ENCODE assay signal across 19 cellular contexts in the genomic region with DNA sequence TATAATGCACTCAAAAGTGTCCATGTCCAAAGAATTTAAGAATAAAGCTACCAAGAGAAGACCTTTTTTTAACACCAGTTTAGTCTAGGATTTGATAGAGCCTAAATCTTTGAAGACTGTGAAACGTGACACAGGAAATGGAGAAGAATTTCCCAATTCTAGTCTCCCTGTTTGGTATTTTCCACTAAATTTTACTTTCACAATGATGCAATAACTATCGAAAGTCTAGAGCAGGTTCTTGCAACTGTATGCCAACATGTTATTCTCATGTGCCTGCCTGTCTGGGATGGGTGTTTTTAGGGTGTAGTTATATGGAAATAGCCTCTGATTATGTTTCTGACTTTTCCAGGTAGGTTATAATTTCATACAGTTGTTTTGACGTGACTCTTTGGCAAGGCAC. TPM values are rescaled to one million over a fixed set of nuclear protein-coding genes. Genes with fewer than 3 reads are reported as not detected.
DNase-seq lines count a peak whose midpoint lies in the region; ATAC-seq, FAIRE-seq and TF ChIP-seq lines count a peak whose summit lies in the region.
"Had no signal": no experiment of that assay in that cellular context is flagged by ENCODE, and none has a peak within 500 bp of the region (broad histone marks: within the 10 kb centered on the region; RNA-seq: fewer than 3 reads in every experiment).

No MANE protein-coding gene starts in this region.

- H4K20me1 ChIP-seq in HepG2 (ENCODE audit: insufficient read depth, low read length) = no peaks in the 10 kb centered on the region
- no peaks in the 10 kb centered on the region for H4K20me1 ChIP-seq in GM23248 (ENCODE audit: insufficient read depth)

- H3K9me2 ChIP-seq in GM23248 (ENCODE audit: insufficient read depth) = no peaks in the 10 kb centered on the region

- in situ Hi-C loops in HepG2 (cut with HindIII; ENCODE audit: extremely low pct_ligation_motif_present, low pct_unique_long_range_greater_than_20kb) = no loop called here
- in situ Hi-C loops in GM23248 (cut with MboI) = no loop called here

- no peaks in the 10 kb centered on the region for H3K9me3 ChIP-seq in HepG2 (ENCODE audit: low read length)
- H3K9me3 ChIP-seq in GM23248 (ENCODE audit: low read depth) = no peaks in the 10 kb centered on the region
- H3K9me3 ChIP-seq in esophagus squamous epithelium = no peaks in the 10 kb centered on the region
- H3K9me3 ChIP-seq: MG63 had no signal

- no peak for FAIRE-seq in HepG2 (lab: Jason Lieb, UNC)
- FAIRE-seq: RCC 7860 had no signal

- H3K4me3 ChIP-seq in HepG2 (replicated peaks in 1 of 3; ENCODE audit: insufficient read depth in 1 of 3, low read depth in 2 of 3, low read length in 3 of 3) (no peak overlapping the region), GM23248 (no peak overlapping the region), esophagus squamous epithelium (no peak overlapping the region)
- H3K4me3 ChIP-seq: MG63 had no signal

- H3F3A ChIP-seq in GM23248 (ENCODE audit: insufficient read depth) = no peaks in the 10 kb centered on the region

- 35% methylated on average over 3 of the region's 3 CpGs for WGBS in HepG2 (ENCODE audit: low lambda C conversion rate)
- 53 to 59% methylated on average over 3 of the region's 3 CpGs for WGBS in GM23248 (ENCODE audit: low coverage in 1 of 2, low lambda C conversion rate in 2 of 2, missing lambda C conversion rate in 2 of 2), 2 experiments
- 46 to 47% methylated on average over 3 of the region's 3 CpGs for WGBS in esophagus squamous epithelium, 2 donors

- TF ChIP-seq CTCF in HepG2 (CRISPR knock-in tag; IDR thresholded peaks at IDR 0.05) (no peak), esophagus squamous epithelium (IDR thresholded peaks at IDR 0.05) (no peak)

- TF ChIP-seq RAD21 in HepG2 (CRISPR knock-in tag; IDR thresholded peaks at IDR 0.05) = no peak

- H3K27ac ChIP-seq in HepG2 (ENCODE audit: extremely low read length, insufficient read depth, low read length) (no peak overlapping the region), GM23248 (no peak overlapping the region), esophagus squamous epithelium (no peak overlapping the region)

- H3K9ac ChIP-seq in HepG2 (ENCODE audit: insufficient read depth, low read depth, low read length) (no peak overlapping the region), GM23248 (no peak overlapping the region)

- TF ChIP-seq EP300 in HepG2 (IDR thresholded peaks at IDR 0.05; ENCODE audit: low read depth in 2 of 2, low read length in 2 of 2) (no peak), HepG2 (CRISPR knock-in tag; IDR thresholded peaks at IDR 0.05; ENCODE audit: borderline replicate concordance) (no peak)

- POLR2A ChIA-PET in HepG2 (lab: Yijun Ruan, JAX) = no interaction called here

- TF ChIP-seq POLR2A in HepG2 (IDR thresholded peaks at IDR 0.05; ENCODE audit: insufficient read depth in 1 of 2, low read depth in 2 of 2, low read length in 2 of 2) = no peak
- TF ChIP-seq POLR2A in esophagus squamous epithelium (IDR thresholded peaks at IDR 0.05) = no peak

- CTCF ChIA-PET in HepG2 (lab: Yijun Ruan, JAX; ENCODE audit: low intra/inter-chr PET ratio, low total read pairs) = no interaction called here

- peaks cover 3 to 27% of the 10 kb centered on the region in 2 experiments; a peak in 3 of 5 replicates for H3K27me3 ChIP-seq in HepG2 (ENCODE audit: control insufficient read depth in 1 of 2, insufficient read depth in 2 of 2, low read length in 2 of 2)
- H3K27me3 ChIP-seq in GM23248 (replicated peaks; ENCODE audit: insufficient read depth) = no peaks in the 10 kb centered on the region
- peaks cover 0 to 5% (median 0%) of the 10 kb centered on the region in 4 donors for H3K27me3 ChIP-seq in esophagus squamous epithelium

- no peak overlapping the region for H2AFZ ChIP-seq in HepG2 (ENCODE audit: low read length)
- no peak overlapping the region for H2AFZ ChIP-seq in GM23248

- intact Hi-C loops in HepG2 (cut with micrococcal nuclease; ENCODE audit: unreplicated experiment) = no loop called here
- intact Hi-C loops in esophagus squamous epithelium (cut with DNase I) = loop anchor here (10.0 kb wide), 1 partner anchor 56 kb away; no protein-coding TSS in a partner anchor

- H3K4me1 ChIP-seq in HepG2 (ENCODE audit: insufficient read depth, low read length) (peaks cover 18% of the 10 kb centered on the region), GM23248 (ENCODE audit: insufficient read depth) (no peaks in the 10 kb centered on the region), esophagus squamous epithelium (peaks cover 0 to 4% (median 0%) of the 10 kb centered on the region in 3 donors)

- ATAC-seq in GM18868 (IDR thresholded peaks at IDR 0.05; ENCODE audit: unreplicated experiment) = peak; percentile 49
- ATAC-seq in HepG2 = no peak
- ATAC-seq: SK-N-SH treated with all-trans-retinoic acid at 6 μM for 48 hours had no signal

- no peaks in the 10 kb centered on the region for H3K79me2 ChIP-seq in HepG2 (ENCODE audit: insufficient read depth, low read length)
- H3K79me2 ChIP-seq in GM23248 (ENCODE audit: insufficient read depth) = no peaks in the 10 kb centered on the region

- no TSS peak for BruUV-seq in HepG2 (replicated peaks; lab: Mats Ljungman, UMichigan)

- H3K36me3 ChIP-seq in HepG2 (replicated peaks in 1 of 2; ENCODE audit: control insufficient read depth in 1 of 2, insufficient read depth in 2 of 2, low read length in 2 of 2) = no peaks in the 10 kb centered on the region; a peak in 1 of 5 replicates
- no peaks in the 10 kb centered on the region for H3K36me3 ChIP-seq in GM23248 (ENCODE audit: low read depth)
- no peaks in the 10 kb centered on the region for H3K36me3 ChIP-seq in esophagus squamous epithelium
- H3K36me3 ChIP-seq: MG63 had no signal

- H3K4me2 ChIP-seq in HepG2 (ENCODE audit: low read depth, low read length) (no peak overlapping the region), GM23248 (ENCODE audit: unreplicated experiment) (no peak overlapping the region)

- peak; percentile 88 for DNase-seq in MV-4-11 (lab: John Stamatoyannopoulos, UW)
- peak; percentile 12 for DNase-seq in SKM-1 (lab: John Stamatoyannopoulos, UW; ENCODE audit: unreplicated experiment)
- DNase-seq in HepG2 (ENCODE audit: low spot score) = no peak
- DNase-seq in GM23248 = no peak
- no peak for DNase-seq in esophagus squamous epithelium (lab: John Stamatoyannopoulos, UW)
- DNase-seq in SW 1271 (lab: John Stamatoyannopoulos, UW) = no peak
- DNase-seq: CD8-positive, alpha-beta memory T cell; DMS79 treated with DMSO at 0.1 percent for 48 hours; GOT3; Karpas-422; MG63; NCI-H1417; NCI-H187 treated with DMSO at 0.1 percent for 48 hours; NCI-H69; Right ventricle myocardium superior; T-helper 2 cell had no signal

RNA-seq across cellular contexts. Expression of a gene that starts 6.9 kb away (rescaled TPM):
- total RNA-seq in HepG2 (2016; rRNA removed; fragmentation: Illumina TruSeq; extraction: Trizol) = 6.6 and 10.1 TPM in 2 replicates
- total RNA-seq in HepG2 (2016; cell fraction: cytosol; rRNA removed; fragmentation: Illumina TruSeq; extraction: Trizol; ENCODE audit: low read depth) = 4.5 and 5.3 TPM in 2 replicates
- total RNA-seq in HepG2 (2016; cell fraction: insoluble cytoplasmic fraction; rRNA removed; fragmentation: Illumina TruSeq; extraction: Trizol) = 6.8 TPM in 2 replicates
- total RNA-seq in HepG2 (2016; cell fraction: membrane; rRNA removed; fragmentation: Illumina TruSeq; extraction: Trizol) = 12.9 and 14.7 TPM in 2 replicates
- total RNA-seq in HepG2 (2016; cell fraction: nucleus; rRNA removed; fragmentation: Illumina TruSeq; extraction: Trizol) = 5.4 and 5.6 TPM in 2 replicates
- 22.0 and 22.2 TPM in 2 replicates for polyA plus RNA-seq in HepG2 (2011; rRNA removed)
- 13.1 and 16.9 TPM in 2 replicates for polyA plus RNA-seq in HepG2 (2011; cell fraction: cytosol; rRNA removed)
- polyA plus RNA-seq in HepG2 (2011; cell fraction: nucleus; rRNA removed) = 9.3 and 11.4 TPM in 2 replicates
- 39.3 and 44.8 TPM in 2 replicates for polyA plus RNA-seq in HepG2 (2012)
- polyA plus RNA-seq in HepG2 (2016; cell fraction: cytosol; fragmentation: Illumina TruSeq; extraction: Trizol; ENCODE audit: low read depth) = 6.1 and 7.9 TPM in 2 replicates
- 7.9 and 8.0 TPM in 2 replicates for polyA plus RNA-seq in HepG2 (2016; cell fraction: insoluble cytoplasmic fraction; fragmentation: Illumina TruSeq; extraction: Trizol; ENCODE audit: low read depth)
- polyA plus RNA-seq in HepG2 (2016; cell fraction: membrane; fragmentation: Illumina TruSeq; extraction: Trizol; ENCODE audit: low read depth) = 12.7 and 14.2 TPM in 2 replicates
- polyA plus RNA-seq in HepG2 (2016; cell fraction: nucleus; fragmentation: Illumina TruSeq; extraction: Trizol; ENCODE audit: insufficient read depth, low read depth) = 16.1 and 16.4 TPM in 2 replicates
- polyA minus RNA-seq in HepG2 (2011; rRNA and poly(A)+ RNA removed; ENCODE audit: low replicate concordance) = 12.4 and 19.6 TPM in 2 replicates
- 23.8 and 27.6 TPM in 2 replicates for polyA minus RNA-seq in HepG2 (2011; cell fraction: cytosol; rRNA and poly(A)+ RNA removed)
- polyA minus RNA-seq in HepG2 (2011; cell fraction: nucleus; rRNA and poly(A)+ RNA removed) = 25.0 and 35.5 TPM in 2 replicates
- total RNA-seq in GM23248 (2014; rRNA removed; shearing (Covaris generic)) = 25.7 and 32.2 TPM in 2 replicates
- 17.6 and 25.7 TPM in 2 replicates for polyA plus RNA-seq in GM23248 (2016; fragmentation: Nextera tagmentation; extraction: Ambion mirVana)
- total RNA-seq in esophagus squamous epithelium = 10 to 100 TPM; 16.0 to 53.2 (median 35.0) TPM

Comparison
In these comparisons a context has a peak if more than half of its experiments do, and no peak if none do; other contexts are left out.
1. DNase-seq: peak in MV-4-11 (single experiment) and SKM-1 (single experiment); none in HepG2 (single experiment), GM23248 (single experiment), esophagus squamous epithelium (single experiment) and SW 1271 (0 of 2).